1 cellular context compared by ENCODE assay signal in genomic region chr13:75329723-75330122, GRCh38.
TF ChIP-seq lines count a peak whose summit lies in the region.

No MANE protein-coding gene starts in this region.

TF ChIP-seq in liver, 16 proteins besides CTCF, POLR2A, EP300 and RAD21 (continued from another document):
- TF ChIP-seq ZBTB33 (IDR thresholded peaks at IDR 0.05) = no peak
- no peak for TF ChIP-seq FOXA2 (IDR thresholded peaks at IDR 0.05)
- no peak for TF ChIP-seq GABPA (IDR thresholded peaks at IDR 0.05 in 1 of 2, conservative IDR thresholded peaks at IDR 0.05 in 1 of 2)
- TF ChIP-seq RXRA (IDR thresholded peaks at IDR 0.05) = peak; percentile 64 to 68
- no peak for TF ChIP-seq EGR1 (IDR thresholded peaks at IDR 0.05; ENCODE audit: low read depth in 2 of 2)
